16 cellular contexts compared by ENCODE assay signal in the genomic region with DNA sequence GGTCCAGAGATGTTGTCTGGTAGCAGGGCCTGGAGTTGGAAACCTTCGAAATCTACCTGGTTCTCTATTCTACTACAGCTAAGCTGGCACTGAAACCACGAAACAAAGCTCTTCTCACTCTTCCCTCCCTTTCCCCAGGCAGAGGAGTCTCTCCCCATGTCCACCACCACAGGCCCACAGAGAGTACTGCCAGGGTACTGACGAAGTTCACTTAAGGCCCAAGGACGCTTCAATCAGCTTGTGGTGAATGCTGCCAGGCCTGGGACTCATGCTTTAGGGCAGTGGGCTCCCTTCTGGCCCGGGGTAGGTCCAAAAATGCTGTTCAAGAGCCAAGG. TPM values are rescaled to one million over a fixed set of nuclear protein-coding genes. Genes with fewer than 3 reads are reported as not detected.
A peak's percentile ranks its signal among the peaks of the same experiment; 100 is the strongest.
DNase-seq lines count a peak whose midpoint lies in the region; ATAC-seq and TF ChIP-seq lines count a peak whose summit lies in the region.
"Had no signal": no experiment of that assay in that cellular context is flagged by ENCODE, and none has a peak within 500 bp of the region (broad histone marks: within the 10 kb centered on the region; RNA-seq: fewer than 3 reads in every experiment).

No MANE protein-coding gene starts in this region.

- no peaks in the 10 kb centered on the region for H3K36me3 ChIP-seq in endodermal cell (ENCODE audit: control insufficient read depth, insufficient read depth, low read length)
- H3K36me3 ChIP-seq: HAP-1 had no signal

- no peak for ATAC-seq in stimulated activated naive CD8-positive, alpha-beta T cell treated with anti-CD3 and anti-CD28 coated beads, Interleukin-15, amount 100 ng/mL, for 72 hours
- ATAC-seq in stimulated activated naive CD8-positive, alpha-beta T cell treated with anti-CD3 and anti-CD28 coated beads, Interleukin-15, Interleukin-2, amounts not matched to agents 100 U/mL and 50 U/mL, for 24 hours = no peak

- peak overlapping the region; percentile 12 to 66 for H3K27ac Mint-ChIP-seq in stimulated activated naive CD8-positive, alpha-beta T cell treated with anti-CD3 and anti-CD28 coated beads, Interleukin-15, amount 100 ng/mL, for 72 hours
- H3K27ac Mint-ChIP-seq in endodermal cell (no peak overlapping the region), osteocyte (ENCODE audit: unreplicated experiment) (no peak overlapping the region)
- H3K27ac Mint-ChIP-seq: CD4-positive, alpha-beta memory T cell; HFFc6 had no signal

- no peak for TF ChIP-seq CTCF in endodermal cell (conservative IDR thresholded peaks at IDR 0.05)
- TF ChIP-seq CTCF in osteocyte (IDR thresholded peaks at IDR 0.05) = no peak

- no peaks in the 10 kb centered on the region for H3K9me3 ChIP-seq in endodermal cell (ENCODE audit: control insufficient read depth, low read length)
- H3K9me3 ChIP-seq: HAP-1 had no signal

- H3K36me3 Mint-ChIP-seq in endodermal cell (ENCODE audit: low read depth) (no peaks in the 10 kb centered on the region), osteocyte (ENCODE audit: unreplicated experiment) (no peaks in the 10 kb centered on the region)
- H3K36me3 Mint-ChIP-seq: CD4-positive, alpha-beta memory T cell had no signal

- no peaks in the 10 kb centered on the region for H3K27me3 Mint-ChIP-seq in stimulated activated naive CD8-positive, alpha-beta T cell treated with anti-CD3 and anti-CD28 coated beads, Interleukin-15, amount 100 ng/mL, for 72 hours
- H3K27me3 Mint-ChIP-seq in endodermal cell (ENCODE audit: insufficient read depth) (no peaks in the 10 kb centered on the region), osteocyte (ENCODE audit: unreplicated experiment) (no peaks in the 10 kb centered on the region)
- H3K27me3 Mint-ChIP-seq: CD4-positive, alpha-beta memory T cell had no signal

- no peak overlapping the region for H3K9ac ChIP-seq in endodermal cell (ENCODE audit: extremely low read depth, low read length, poor library complexity, severe bottlenecking)

- no peak overlapping the region for H3K27ac ChIP-seq in endodermal cell (ENCODE audit: low read depth, low read length)

- no peaks in the 10 kb centered on the region for H3K27me3 ChIP-seq in endodermal cell (ENCODE audit: control insufficient read depth, insufficient read depth, low read length, poor library complexity, severe bottlenecking)

- H3K9me3 Mint-ChIP-seq in stimulated activated naive CD8-positive, alpha-beta T cell treated with anti-CD3 and anti-CD28 coated beads, Interleukin-15, amount 100 ng/mL, for 72 hours = no peaks in the 10 kb centered on the region
- H3K9me3 Mint-ChIP-seq in endodermal cell = no peaks in the 10 kb centered on the region
- H3K9me3 Mint-ChIP-seq in osteocyte (ENCODE audit: unreplicated experiment) = no peaks in the 10 kb centered on the region
- H3K9me3 Mint-ChIP-seq: CD4-positive, alpha-beta memory T cell; HFFc6 had no signal

- H3K4me3 ChIP-seq in endodermal cell (ENCODE audit: low read length) = no peak overlapping the region
- H3K4me3 ChIP-seq: HAP-1 had no signal

- no peak overlapping the region for H3K4me3 Mint-ChIP-seq in stimulated activated naive CD8-positive, alpha-beta T cell treated with anti-CD3 and anti-CD28 coated beads, Interleukin-15, amount 100 ng/mL, for 72 hours
- H3K4me3 Mint-ChIP-seq in endodermal cell (no peak overlapping the region), osteocyte (ENCODE audit: unreplicated experiment) (no peak overlapping the region)
- H3K4me3 Mint-ChIP-seq: CD4-positive, alpha-beta memory T cell; HFFc6 had no signal

- 90 to 94% methylated on average over 5 of the region's 5 CpGs for WGBS in endodermal cell (ENCODE audit: insufficient coverage in 1 of 2, insufficient read length in 1 of 2), 2 experiments

- peaks cover 6% of the 10 kb centered on the region for H3K4me1 ChIP-seq in endodermal cell (ENCODE audit: control insufficient read depth, insufficient read depth, low read length)
- H3K4me1 ChIP-seq: HAP-1 had no signal

- H3K4me1 Mint-ChIP-seq in stimulated activated naive CD8-positive, alpha-beta T cell treated with anti-CD3 and anti-CD28 coated beads, Interleukin-15, amount 100 ng/mL, for 72 hours = no peaks in the 10 kb centered on the region
- peaks cover 9% of the 10 kb centered on the region for H3K4me1 Mint-ChIP-seq in endodermal cell
- no peaks in the 10 kb centered on the region for H3K4me1 Mint-ChIP-seq in osteocyte (ENCODE audit: unreplicated experiment)
- H3K4me1 Mint-ChIP-seq: CD4-positive, alpha-beta memory T cell had no signal

- DNase-seq in stimulated activated naive CD8-positive, alpha-beta T cell treated with anti-CD3 and anti-CD28 coated beads, Interleukin-15, amount 100 ng/mL, for 72 hours = no peak
- no peak for DNase-seq in stimulated activated naive CD8-positive, alpha-beta T cell treated with anti-CD3 and anti-CD28 coated beads, Interleukin-15, Interleukin-2, amounts not matched to agents 100 U/mL and 50 U/mL, for 24 hours
- DNase-seq in endodermal cell (peak; percentile 35), osteocyte (ENCODE audit: extremely low spot score, unreplicated experiment) (peak; percentile 72), NCI-H2107 (lab: John Stamatoyannopoulos, UW) (no peak), NCI-H510A treated with DMSO at 0.1 percent for 48 hours (lab: John Stamatoyannopoulos, UW) (no peak)
- DNase-seq: C1 segment of cervical spinal cord; Calu3; CD4-positive, alpha-beta memory T cell; COR-L47; DMS53; DMS79 treated with DMSO at 0.1 percent for 48 hours; GF-D8; GOT3; HFFc6 had no signal

RNA-seq across cellular contexts. Expression of gene CCNB1, which starts 17.3 kb away (rescaled TPM):
- total RNA-seq in endodermal cell (100 to 1,000 TPM; 196 to 260 TPM), osteocyte (38.5 and 39.3 TPM in 2 replicates)
- polyA plus RNA-seq in endodermal cell (2013, experiment 1 of 2) = 300 TPM
- 326 TPM for polyA plus RNA-seq in endodermal cell (2013, experiment 2 of 2)

RNA-seq across cellular contexts. Expression of gene CENPH, which starts 39.7 kb away (rescaled TPM):
- total RNA-seq in endodermal cell (10 to 100 TPM; 43.7 to 87.6 TPM), osteocyte (5.3 and 7.7 TPM in 2 replicates)
- 97.7 TPM for polyA plus RNA-seq in endodermal cell (2013, experiment 1 of 2)
- 104 TPM for polyA plus RNA-seq in endodermal cell (2013, experiment 2 of 2)

RNA-seq across cellular contexts. Expression of gene SLC30A5, which starts 55.8 kb away (rescaled TPM):
- total RNA-seq in endodermal cell = 10 to 100 TPM; 49.6 to 64.7 TPM
- polyA plus RNA-seq in endodermal cell (2013, experiment 1 of 2) = 30.5 TPM
- 34.4 TPM for polyA plus RNA-seq in endodermal cell (2013, experiment 2 of 2)
- 57.6 and 76.4 TPM in 2 replicates for total RNA-seq in osteocyte

Comparison
In these comparisons a context has a peak if more than half of its experiments do, and no peak if none do; other contexts are left out.
1. DNase-seq: peak in endodermal cell (single experiment) and osteocyte (single experiment); none in stimulated activated naive CD8-positive, alpha-beta T cell treated with anti-CD3 and anti-CD28 coated beads, Interleukin-15, amount 100 ng/mL, for 72 hours (0 of 2), stimulated activated naive CD8-positive, alpha-beta T cell treated with anti-CD3 and anti-CD28 coated beads, Interleukin-15, Interleukin-2, amounts not matched to agents 100 U/mL and 50 U/mL, for 24 hours (single experiment), NCI-H2107 (single experiment) and NCI-H510A treated with DMSO at 0.1 percent for 48 hours (single experiment).
2. H3K27ac Mint-ChIP-seq: peak in stimulated activated naive CD8-positive, alpha-beta T cell treated with anti-CD3 and anti-CD28 coated beads, Interleukin-15, amount 100 ng/mL, for 72 hours (2 of 2); none in endodermal cell (single experiment) and osteocyte (single experiment).